Comparison of ENCODE assay signal across 10 cellular contexts in genomic region chr16:89334050-89334449, GRCh38.
DNase-seq lines count a peak whose midpoint lies in the region; ATAC-seq and TF ChIP-seq lines count a peak whose summit lies in the region.
"Had no signal": no experiment of that assay in that cellular context is flagged by ENCODE, and none has a peak within 500 bp of the region (broad histone marks: within the 10 kb centered on the region; RNA-seq: fewer than 3 reads in every experiment).

No MANE protein-coding gene starts in this region.

- intact Hi-C loops in right cardiac atrium (cut with DNase I) = loop anchor here in 2 of 4 donors (5.0 to 10.0 kb wide), 2 partner anchors 161 to 173 kb away; partner anchors contain the start of genes ANKRD11 (in 1 of the 2) and SPG7 (in 1 of the 2)
- intact Hi-C loops in sigmoid colon (cut with DNase I) = loop anchor here (5.0 kb wide), 1 partner anchor 153 kb away; no protein-coding TSS in a partner anchor
- intact Hi-C loops in testis (cut with DNase I; ENCODE audit: low total_unique reads) = loop anchor here (10.0 kb wide), 1 partner anchor 171 kb away; the partner anchor contains the start of gene SPG7

- no peak for DNase-seq in GM23248
- DNase-seq in activated CD8-positive, alpha-beta T cell treated with anti-CD3 and anti-CD28 coated beads, Interleukin-2, amount 10 ng/mL, durations not matched to agents 7 days and 5 days = no peak
- peak in 1 of 3 donors; percentile 43 for DNase-seq in right cardiac atrium
- DNase-seq in sigmoid colon = no peak
- DNase-seq in NCI-H1417 treated with DMSO at 0.1 percent for 48 hours (lab: John Stamatoyannopoulos, UW) = no peak
- no peak for DNase-seq in HCEC 1CT
- no peak for DNase-seq in testis
- DNase-seq: activated gamma-delta T cell treated with Interleukin-2 at 50 U/mL for 16 hours, NCI-H1105 treated with DMSO at 0.1 percent for 48 hours had no signal

- H3K27ac Mint-ChIP-seq in activated CD8-positive, alpha-beta T cell treated with anti-CD3 and anti-CD28 coated beads, Interleukin-2, amount 10 ng/mL, durations not matched to agents 7 days and 5 days = peak overlapping the region; percentile 21

- 59 to 60% methylated on average over 1 to 2 of the region's 2 CpGs for WGBS in GM23248 (ENCODE audit: low coverage in 1 of 2, low lambda C conversion rate in 2 of 2, missing lambda C conversion rate in 2 of 2), 2 experiments
- 40% methylated on average over 2 of the region's 2 CpGs for WGBS in right cardiac atrium
- WGBS in sigmoid colon, 2 donors = 33 to 52% methylated on average over 2 of the region's 2 CpGs
- WGBS in testis, 2 donors = 31 to 48% methylated on average over 2 of the region's 2 CpGs

- H2AFZ ChIP-seq in GM23248 = no peak overlapping the region

- H3K36me3 ChIP-seq in GM23248 (ENCODE audit: low read depth) (no peaks in the 10 kb centered on the region), sigmoid colon (no peaks in the 10 kb centered on the region), testis (ENCODE audit: low read depth, missing control alignments) (no peaks in the 10 kb centered on the region)

- H3K79me2 ChIP-seq in GM23248 (ENCODE audit: insufficient read depth) = peaks cover 100% of the 10 kb centered on the region

- TF ChIP-seq EP300 in sigmoid colon (IDR thresholded peaks at IDR 0.05) = no peak

- peak overlapping the region; percentile 9 for H3K4me2 ChIP-seq in GM23248 (ENCODE audit: unreplicated experiment)

- no peaks in the 10 kb centered on the region for H3K27me3 Mint-ChIP-seq in activated CD8-positive, alpha-beta T cell treated with anti-CD3 and anti-CD28 coated beads, Interleukin-2, amount 10 ng/mL, durations not matched to agents 7 days and 5 days (ENCODE audit: low read depth)

- peaks cover 25% of the 10 kb centered on the region; the same call in 1 of the 2 replicates for H3F3A ChIP-seq in GM23248 (ENCODE audit: insufficient read depth)

- CTCF ChIA-PET in activated CD8-positive, alpha-beta T cell treated with anti-CD3 and anti-CD28 coated beads, Interleukin-2, amount 10 ng/mL, durations not matched to agents 7 days and 5 days (lab: Charles Lee) = interaction anchor here (1.0 to 2.4 kb wide), 3 partner anchors 9 to 174 kb away, joined by 4 to 12 read pairs (median 5); partner anchors contain the start of gene SPG7

- H3K27ac ChIP-seq in GM23248 = peak overlapping the region; percentile 67
- H3K27ac ChIP-seq in right cardiac atrium (ENCODE audit: low read length) = peak overlapping the region; percentile 83
- peak overlapping the region; percentile 37 to 62 (median 51) for H3K27ac ChIP-seq in sigmoid colon
- peak overlapping the region in 1 of 2 donors; percentile 35 for H3K27ac ChIP-seq in testis

- in situ Hi-C loops in GM23248 (cut with MboI) = no loop called here

- ATAC-seq in activated CD8-positive, alpha-beta T cell treated with anti-CD3 and anti-CD28 coated beads, Interleukin-2, amount 10 ng/mL, durations not matched to agents 7 days and 5 days = no peak
- ATAC-seq in right cardiac atrium (peak; percentile 1 to 3), GM21360 (IDR thresholded peaks at IDR 0.05; ENCODE audit: unreplicated experiment) (no peak)

- peaks cover 54% of the 10 kb centered on the region for H4K20me1 ChIP-seq in GM23248 (ENCODE audit: insufficient read depth)

- H3K4me1 ChIP-seq in GM23248 (ENCODE audit: insufficient read depth) (peaks cover 32% of the 10 kb centered on the region), right cardiac atrium (ENCODE audit: control insufficient read depth, insufficient read depth, low read length) (peaks cover 26% of the 10 kb centered on the region), sigmoid colon (peaks cover 0 to 67% (median 58%) of the 10 kb centered on the region in 4 donors), testis (peaks cover 40% of the 10 kb centered on the region)

- H3K4me3 ChIP-seq in GM23248 = no peak overlapping the region
- H3K4me3 ChIP-seq in right cardiac atrium (ENCODE audit: low read length) = no peak overlapping the region
- no peak overlapping the region for H3K4me3 ChIP-seq in sigmoid colon
- no peak overlapping the region for H3K4me3 ChIP-seq in testis

- H3K9me3 ChIP-seq in GM23248 (ENCODE audit: low read depth) (no peaks in the 10 kb centered on the region), right cardiac atrium (ENCODE audit: control insufficient read depth, low read length) (no peaks in the 10 kb centered on the region), sigmoid colon (no peaks in the 10 kb centered on the region), testis (no peaks in the 10 kb centered on the region)

- no peaks in the 10 kb centered on the region for H3K9me3 Mint-ChIP-seq in activated CD8-positive, alpha-beta T cell treated with anti-CD3 and anti-CD28 coated beads, Interleukin-2, amount 10 ng/mL, durations not matched to agents 7 days and 5 days (ENCODE audit: insufficient read depth)

- no peak for TF ChIP-seq CTCF in sigmoid colon (IDR thresholded peaks at IDR 0.05)
- no peak for TF ChIP-seq CTCF in testis (IDR thresholded peaks at IDR 0.05)

- H3K36me3 Mint-ChIP-seq in activated CD8-positive, alpha-beta T cell treated with anti-CD3 and anti-CD28 coated beads, Interleukin-2, amount 10 ng/mL, durations not matched to agents 7 days and 5 days (ENCODE audit: low read depth) = peaks cover 10% of the 10 kb centered on the region

- POLR2A ChIA-PET in activated CD8-positive, alpha-beta T cell treated with anti-CD3 and anti-CD28 coated beads, Interleukin-2, amount 10 ng/mL, durations not matched to agents 7 days and 5 days (lab: Charles Lee) = interaction anchor here (1.4 kb wide), 1 partner anchor 24 kb away, joined by 3 read pairs; no protein-coding TSS in a partner anchor

- TF ChIP-seq POLR2A in sigmoid colon (IDR thresholded peaks at IDR 0.05) = no peak
- TF ChIP-seq POLR2A in testis (IDR thresholded peaks at IDR 0.05) = no peak

- no peaks in the 10 kb centered on the region for H3K9me2 ChIP-seq in GM23248 (ENCODE audit: insufficient read depth)

- peak overlapping the region; percentile 37 for H3K9ac ChIP-seq in GM23248

- no peak overlapping the region for H3K4me3 Mint-ChIP-seq in activated CD8-positive, alpha-beta T cell treated with anti-CD3 and anti-CD28 coated beads, Interleukin-2, amount 10 ng/mL, durations not matched to agents 7 days and 5 days

- H3K27me3 ChIP-seq in GM23248 (replicated peaks; ENCODE audit: insufficient read depth) = no peaks in the 10 kb centered on the region
- no peaks in the 10 kb centered on the region for H3K27me3 ChIP-seq in right cardiac atrium (ENCODE audit: control insufficient read depth, insufficient read depth)
- H3K27me3 ChIP-seq in sigmoid colon = no peaks in the 10 kb centered on the region
- H3K27me3 ChIP-seq in testis = no peaks in the 10 kb centered on the region

- H3K4me1 Mint-ChIP-seq in activated CD8-positive, alpha-beta T cell treated with anti-CD3 and anti-CD28 coated beads, Interleukin-2, amount 10 ng/mL, durations not matched to agents 7 days and 5 days (ENCODE audit: low read depth) = peaks cover 79% of the 10 kb centered on the region

Comparison
In these comparisons a context has a peak if more than half of its experiments do, and no peak if none do; other contexts are left out.
1. ATAC-seq: peak in right cardiac atrium (2 of 2); none in activated CD8-positive, alpha-beta T cell treated with anti-CD3 and anti-CD28 coated beads, Interleukin-2, amount 10 ng/mL, durations not matched to agents 7 days and 5 days (single experiment) and GM21360 (single experiment).